In genomic region chr17:83061586-83061985, GRCh38 we compare ENCODE assay signal across 17 cellular contexts. TPM values are rescaled to one million over a fixed set of nuclear protein-coding genes. Genes with fewer than 3 reads are reported as not detected.
DNase-seq lines count a peak whose midpoint lies in the region; ATAC-seq and TF ChIP-seq lines count a peak whose summit lies in the region.
"Had no signal": no experiment of that assay in that cellular context is flagged by ENCODE, and none has a peak within 500 bp of the region (broad histone marks: within the 10 kb centered on the region; RNA-seq: fewer than 3 reads in every experiment).

No MANE protein-coding gene starts in this region.

- H3K27ac ChIP-seq in right atrium auricular region (no peak overlapping the region), sigmoid colon (no peak overlapping the region)
- H3K27ac ChIP-seq: HL-60, KMS-11 had no signal

- peak; percentile 2 for DNase-seq in activated CD4-positive, alpha-beta memory T cell treated with anti-CD3 and anti-CD28 coated beads, Interleukin-2, amount 10 ng/mL, durations not matched to agents 7 days and 5 days
- DNase-seq in activated CD4-positive, alpha-beta memory T cell treated with anti-CD3 and anti-CD28 coated beads for 36 hours: no peak
- peak; percentile 16 for DNase-seq in left ventricle myocardium superior
- DNase-seq in right atrium auricular region (ENCODE audit: low spot score): no peak
- peak; percentile 25 for DNase-seq in sigmoid colon
- DNase-seq in immature natural killer cell: no peak
- DNase-seq: COR-L47; GDM1; MV-4-11; NCI-H1694 treated with DMSO at 0.1 percent for 48 hours; NCI-H748 treated with DMSO at 0.1 percent for 48 hours; NK-92 treated with Interleukin-12 subunit alpha and Interleukin-12 subunit beta, amount 100 ng/mL, for 24 hours had no signal

- H3K4me3 ChIP-seq in right atrium auricular region (no peak overlapping the region), sigmoid colon (no peak overlapping the region)

- H3K36me3 ChIP-seq in right atrium auricular region (no peaks in the 10 kb centered on the region), sigmoid colon (no peaks in the 10 kb centered on the region)

- H3K4me3 Mint-ChIP-seq in activated CD4-positive, alpha-beta memory T cell treated with anti-CD3 and anti-CD28 coated beads, Interleukin-2, amount 10 ng/mL, durations not matched to agents 7 days and 5 days: no peak overlapping the region
- H3K4me3 Mint-ChIP-seq in activated CD4-positive, alpha-beta memory T cell treated with anti-CD3 and anti-CD28 coated beads for 36 hours: no peak overlapping the region
- no peak overlapping the region for H3K4me3 Mint-ChIP-seq in immature natural killer cell
- H3K4me3 Mint-ChIP-seq: B cell, H9 had no signal

- no peak for ATAC-seq in left ventricle myocardium superior
- ATAC-seq in GM18861 (IDR thresholded peaks at IDR 0.05; ENCODE audit: unreplicated experiment): no peak

- CTCF ChIA-PET in activated CD4-positive, alpha-beta memory T cell treated with anti-CD3 and anti-CD28 coated beads, Interleukin-2, amount 10 ng/mL, durations not matched to agents 7 days and 5 days (lab: Charles Lee): no interaction called here
- CTCF ChIA-PET in activated CD4-positive, alpha-beta memory T cell treated with anti-CD3 and anti-CD28 coated beads for 36 hours (lab: Charles Lee): no interaction called here

- POLR2A ChIA-PET in activated CD4-positive, alpha-beta memory T cell treated with anti-CD3 and anti-CD28 coated beads, Interleukin-2, amount 10 ng/mL, durations not matched to agents 7 days and 5 days (lab: Charles Lee): interaction anchor here (1.1 kb wide), 1 partner anchor 10 kb away, joined by 3 read pairs; no protein-coding TSS in a partner anchor
- POLR2A ChIA-PET in activated CD4-positive, alpha-beta memory T cell treated with anti-CD3 and anti-CD28 coated beads for 36 hours (lab: Charles Lee): no interaction called here

- no peaks in the 10 kb centered on the region for H3K9me3 Mint-ChIP-seq in activated CD4-positive, alpha-beta memory T cell treated with anti-CD3 and anti-CD28 coated beads, Interleukin-2, amount 10 ng/mL, durations not matched to agents 7 days and 5 days
- H3K9me3 Mint-ChIP-seq in activated CD4-positive, alpha-beta memory T cell treated with anti-CD3 and anti-CD28 coated beads for 36 hours: no peaks in the 10 kb centered on the region
- no peaks in the 10 kb centered on the region for H3K9me3 Mint-ChIP-seq in immature natural killer cell

- H3K36me3 Mint-ChIP-seq in activated CD4-positive, alpha-beta memory T cell treated with anti-CD3 and anti-CD28 coated beads, Interleukin-2, amount 10 ng/mL, durations not matched to agents 7 days and 5 days (ENCODE audit: low read depth): no peaks in the 10 kb centered on the region
- no peaks in the 10 kb centered on the region for H3K36me3 Mint-ChIP-seq in activated CD4-positive, alpha-beta memory T cell treated with anti-CD3 and anti-CD28 coated beads for 36 hours
- H3K36me3 Mint-ChIP-seq in immature natural killer cell: no peaks in the 10 kb centered on the region

- H3K4me1 ChIP-seq in right atrium auricular region (peaks cover 0 to 6% of the 10 kb centered on the region in 2 donors), sigmoid colon (no peaks in the 10 kb centered on the region)

- H3K9me3 ChIP-seq in right atrium auricular region (no peaks in the 10 kb centered on the region), sigmoid colon (no peaks in the 10 kb centered on the region)

- TF ChIP-seq CTCF in right atrium auricular region (IDR thresholded peaks at IDR 0.05) (no peak), sigmoid colon (IDR thresholded peaks at IDR 0.05) (no peak)

- WGBS in sigmoid colon, 2 donors: 87 to 93% methylated on average over 8 of the region's 8 CpGs

- no peak for TF ChIP-seq EP300 in sigmoid colon (IDR thresholded peaks at IDR 0.05)

- no peak for TF ChIP-seq POLR2A in sigmoid colon (IDR thresholded peaks at IDR 0.05)

- no peak overlapping the region for H3K27ac Mint-ChIP-seq in activated CD4-positive, alpha-beta memory T cell treated with anti-CD3 and anti-CD28 coated beads, Interleukin-2, amount 10 ng/mL, durations not matched to agents 7 days and 5 days
- no peak overlapping the region for H3K27ac Mint-ChIP-seq in activated CD4-positive, alpha-beta memory T cell treated with anti-CD3 and anti-CD28 coated beads for 36 hours
- H3K27ac Mint-ChIP-seq in immature natural killer cell: no peak overlapping the region
- H3K27ac Mint-ChIP-seq: B cell, H9 had no signal

- H3K4me1 Mint-ChIP-seq in activated CD4-positive, alpha-beta memory T cell treated with anti-CD3 and anti-CD28 coated beads, Interleukin-2, amount 10 ng/mL, durations not matched to agents 7 days and 5 days: no peaks in the 10 kb centered on the region
- H3K4me1 Mint-ChIP-seq in activated CD4-positive, alpha-beta memory T cell treated with anti-CD3 and anti-CD28 coated beads for 36 hours (ENCODE audit: low read depth): no peaks in the 10 kb centered on the region
- no peaks in the 10 kb centered on the region for H3K4me1 Mint-ChIP-seq in immature natural killer cell
- H3K4me1 Mint-ChIP-seq: B cell, H9 had no signal

- H3K27me3 ChIP-seq in right atrium auricular region (no peaks in the 10 kb centered on the region), sigmoid colon (no peaks in the 10 kb centered on the region)

- peaks cover 5% of the 10 kb centered on the region for H3K27me3 Mint-ChIP-seq in activated CD4-positive, alpha-beta memory T cell treated with anti-CD3 and anti-CD28 coated beads, Interleukin-2, amount 10 ng/mL, durations not matched to agents 7 days and 5 days
- H3K27me3 Mint-ChIP-seq in activated CD4-positive, alpha-beta memory T cell treated with anti-CD3 and anti-CD28 coated beads for 36 hours: no peaks in the 10 kb centered on the region
- peaks cover 0 to 5% (median 2%) of the 10 kb centered on the region in 3 donors for H3K27me3 Mint-ChIP-seq in immature natural killer cell (ENCODE audit: low read depth in 3 of 3)

- intact Hi-C loops in activated CD4-positive, alpha-beta memory T cell treated with anti-CD3 and anti-CD28 coated beads for 36 hours (cut with micrococcal nuclease): no loop called here
- intact Hi-C loops in left ventricle myocardium superior (cut with micrococcal nuclease) (no loop called here), sigmoid colon (cut with DNase I) (no loop called here)

RNA-seq across cellular contexts. Expression of gene METRNL, which starts 17.8 kb away (rescaled TPM):
- 10 to 100 TPM; 27.3 to 28.1 TPM for total RNA-seq in activated CD4-positive, alpha-beta memory T cell treated with anti-CD3 and anti-CD28 coated beads, Interleukin-2, amount 10 ng/mL, durations not matched to agents 7 days and 5 days
- 10 to 100 TPM; 62.8 to 71.1 TPM for total RNA-seq in activated CD4-positive, alpha-beta memory T cell treated with anti-CD3 and anti-CD28 coated beads for 36 hours
- total RNA-seq in left ventricle myocardium superior: 68.4 TPM
- total RNA-seq in right atrium auricular region: 100 to 1,000 TPM in 1 of 2 donors, 10 to 100 TPM in 1; 62.9 to 104 TPM
- 10 to 100 TPM; 26.8 to 53.6 (median 29.8) TPM for total RNA-seq in sigmoid colon
- 100 to 1,000 TPM in 1 of 3 donors, 10 to 100 TPM in 2; 93.1 to 116 (median 99.6) TPM for polyA plus RNA-seq in sigmoid colon
- polyA plus RNA-seq in immature natural killer cell: 10 to 100 TPM; 13.6 to 72.3 (median 49.2) TPM

Comparison
In these comparisons a context has a peak if more than half of its experiments do, and no peak if none do; other contexts are left out.
1. DNase-seq: peak in activated CD4-positive, alpha-beta memory T cell treated with anti-CD3 and anti-CD28 coated beads, Interleukin-2, amount 10 ng/mL, durations not matched to agents 7 days and 5 days (single experiment), left ventricle myocardium superior (single experiment) and sigmoid colon (single experiment); none in activated CD4-positive, alpha-beta memory T cell treated with anti-CD3 and anti-CD28 coated beads for 36 hours (single experiment), right atrium auricular region (single experiment) and immature natural killer cell (0 of 3).